1 cellular context compared by ENCODE assay signal in genomic region chr16:721765-722481, GRCh38.
TF ChIP-seq lines count a peak whose summit lies in the region.

No MANE protein-coding gene starts in this region.

TF ChIP-seq in GM12878, 131 proteins besides CTCF, POLR2A, EP300 and RAD21:
- TF ChIP-seq IRF4 (IDR thresholded peaks at IDR 0.05; ENCODE audit: low read depth, low read length) = no peak
TF ChIP-seq in GM12878: peak in this region for 0.
